Comparison of ENCODE assay signal across 9 cellular contexts in the genomic region with DNA sequence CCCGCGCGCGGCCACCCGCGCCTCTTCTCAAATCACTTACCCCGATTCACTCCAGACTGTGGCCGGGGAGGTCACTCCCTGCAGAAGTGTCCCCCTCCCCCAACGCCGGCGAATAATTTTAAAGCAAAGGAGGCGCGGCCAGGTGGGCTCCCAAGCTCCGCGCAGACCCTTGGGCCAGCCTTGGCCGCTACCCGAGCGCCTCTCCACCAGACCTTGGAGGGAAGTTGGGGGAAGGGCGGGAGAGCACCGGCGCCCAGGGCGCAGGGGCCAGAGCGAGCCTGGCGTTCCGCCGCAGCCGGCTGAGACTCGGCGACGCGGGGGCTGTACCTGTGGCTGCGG. TPM values are rescaled to one million over a fixed set of nuclear protein-coding genes. Genes with fewer than 3 reads are reported as not detected.
DNase-seq lines count a peak whose midpoint lies in the region; ATAC-seq, FAIRE-seq and TF ChIP-seq lines count a peak whose summit lies in the region.
"Had no signal": no experiment of that assay in that cellular context is flagged by ENCODE, and none has a peak within 500 bp of the region (broad histone marks: within the 10 kb centered on the region; RNA-seq: fewer than 3 reads in every experiment).

No MANE protein-coding gene starts in this region.

- peak overlapping the region; percentile 87 for H3K4me3 Mint-ChIP-seq in CD8-positive, alpha-beta T cell
- peak overlapping the region; percentile 97 for H3K4me3 Mint-ChIP-seq in glutamatergic neuron (ENCODE audit: unreplicated experiment)

- CTCF ChIA-PET in CD8-positive, alpha-beta T cell (lab: Charles Lee): interaction anchor here (1.3 kb wide), 1 partner anchor 12 kb away, joined by 3 read pairs; no protein-coding TSS in a partner anchor
- CTCF ChIA-PET in RWPE1 (lab: Yijun Ruan, JAX): interaction anchor here (0.6 to 0.8 kb wide), 3 partner anchors 190 to 637 kb away, joined by 3 to 6 read pairs (median 3); no protein-coding TSS in a partner anchor

- peaks cover 61% of the 10 kb centered on the region for H3K27me3 Mint-ChIP-seq in CD8-positive, alpha-beta T cell (ENCODE audit: low read depth)
- peaks cover 33% of the 10 kb centered on the region for H3K27me3 Mint-ChIP-seq in glutamatergic neuron (ENCODE audit: unreplicated experiment)

- FAIRE-seq in HTR-8/SVneo (lab: Jason Lieb, UNC): no peak

- no peaks in the 10 kb centered on the region for H3K9me3 Mint-ChIP-seq in CD8-positive, alpha-beta T cell
- peaks cover 13% of the 10 kb centered on the region for H3K9me3 Mint-ChIP-seq in glutamatergic neuron (ENCODE audit: unreplicated experiment)

- no peak for DNase-seq in CD8-positive, alpha-beta T cell
- DNase-seq in RWPE1 (ENCODE audit: low spot score) (no peak), glutamatergic neuron (no peak), HTR-8/SVneo (ENCODE audit: insufficient read length, low spot score) (no peak), hippocampal formation (lab: John Stamatoyannopoulos, UW) (no peak)

- H3K27me3 ChIP-seq in CD8-positive, alpha-beta T cell (ENCODE audit: insufficient read depth, low read length): peaks cover 61% of the 10 kb centered on the region
- peaks cover 37% of the 10 kb centered on the region for H3K27me3 ChIP-seq in rectal smooth muscle tissue (ENCODE audit: control insufficient read depth, insufficient read depth, low read length)

- ATAC-seq in CD8-positive, alpha-beta T cell: no peak
- no peak for ATAC-seq in HG03108 (IDR thresholded peaks at IDR 0.05; ENCODE audit: unreplicated experiment)
- no peak for ATAC-seq in GM18502 (IDR thresholded peaks at IDR 0.05; ENCODE audit: poor library complexity, unreplicated experiment)
- ATAC-seq: body of pancreas had no signal

- H3K36me3 ChIP-seq in CD8-positive, alpha-beta T cell (ENCODE audit: insufficient read depth, low read length): no peaks in the 10 kb centered on the region
- no peaks in the 10 kb centered on the region for H3K36me3 ChIP-seq in rectal smooth muscle tissue (ENCODE audit: control insufficient read depth, insufficient read depth, low read length)

- H3K36me3 Mint-ChIP-seq in CD8-positive, alpha-beta T cell: no peaks in the 10 kb centered on the region
- H3K36me3 Mint-ChIP-seq in glutamatergic neuron (ENCODE audit: unreplicated experiment): no peaks in the 10 kb centered on the region

- H3K9me3 ChIP-seq in CD8-positive, alpha-beta T cell (ENCODE audit: low read length): no peaks in the 10 kb centered on the region
- H3K9me3 ChIP-seq: body of pancreas had no signal

- no peak overlapping the region for H3K27ac Mint-ChIP-seq in CD8-positive, alpha-beta T cell
- H3K27ac Mint-ChIP-seq in glutamatergic neuron (ENCODE audit: unreplicated experiment): no peak overlapping the region

- H3K4me1 ChIP-seq in CD8-positive, alpha-beta T cell (ENCODE audit: insufficient read depth, low read length): peaks cover 57% of the 10 kb centered on the region
- peaks cover 5% of the 10 kb centered on the region for H3K4me1 ChIP-seq in rectal smooth muscle tissue (ENCODE audit: control insufficient read depth, insufficient read depth, low read length)

- H3K4me1 Mint-ChIP-seq in CD8-positive, alpha-beta T cell (ENCODE audit: low read depth): peaks cover 43% of the 10 kb centered on the region
- peaks cover 14% of the 10 kb centered on the region for H3K4me1 Mint-ChIP-seq in glutamatergic neuron (ENCODE audit: low read depth, unreplicated experiment)

- peak overlapping the region; percentile 80 for H3K4me3 ChIP-seq in CD8-positive, alpha-beta T cell (ENCODE audit: low read depth, low read length)
- peak overlapping the region; percentile 59 for H3K4me3 ChIP-seq in rectal smooth muscle tissue (ENCODE audit: low read length)
- H3K4me3 ChIP-seq: body of pancreas had no signal

- no peak overlapping the region for H3K9ac ChIP-seq in rectal smooth muscle tissue (ENCODE audit: low read length)

- TF ChIP-seq CTCF in CD8-positive, alpha-beta T cell (IDR thresholded peaks at IDR 0.05): no peak
- TF ChIP-seq CTCF in RWPE1 (conservative IDR thresholded peaks at IDR 0.05; ENCODE audit: low read depth): no peak
- no peak for TF ChIP-seq CTCF in glutamatergic neuron (IDR thresholded peaks at IDR 0.05; ENCODE audit: partially characterized antibody, unreplicated experiment)

- intact Hi-C loops in CD8-positive, alpha-beta T cell (cut with DNase I, micrococcal nuclease): loop anchor here in 1 of 2 experiments (10.0 kb wide), 1 partner anchor 789 kb away; the partner anchor contains the start of gene WAC

- POLR2A ChIA-PET in CD8-positive, alpha-beta T cell (lab: Charles Lee): no interaction called here
- POLR2A ChIA-PET in RWPE1 (lab: Yijun Ruan, JAX; ENCODE audit: low non-redundant PET): no interaction called here

- no peak overlapping the region for H3K27ac ChIP-seq in CD8-positive, alpha-beta T cell (ENCODE audit: low read depth, low read length)
- H3K27ac ChIP-seq in RWPE1 (peak overlapping the region; percentile 99), rectal smooth muscle tissue (ENCODE audit: low read depth, low read length) (no peak overlapping the region)
- H3K27ac ChIP-seq: body of pancreas had no signal

RNA-seq across cellular contexts. Expression of gene MKX, which starts 0.3 kb away (rescaled TPM):
- not detected for total RNA-seq in CD8-positive, alpha-beta T cell
- 0.42 TPM for total RNA-seq in glutamatergic neuron (ENCODE audit: unreplicated experiment)
